In the genomic region with DNA sequence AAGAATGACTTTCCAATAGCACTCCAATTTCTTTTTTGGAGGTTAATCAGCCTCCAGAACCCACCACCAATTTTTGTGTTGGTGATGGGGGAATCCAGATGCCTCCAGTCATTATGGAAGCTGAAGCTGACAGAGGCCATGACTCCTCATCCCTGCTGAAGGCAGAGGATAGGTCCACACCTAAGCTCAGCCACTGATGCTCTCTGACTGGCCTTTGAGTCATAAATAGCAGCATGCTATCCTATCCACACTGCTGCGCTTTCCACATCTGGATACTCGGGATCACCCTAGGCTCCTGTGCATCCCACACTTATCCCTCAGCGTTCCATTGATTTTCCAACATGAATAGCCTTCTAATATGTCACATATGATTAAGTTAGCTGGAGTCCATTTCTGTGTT, we compare ENCODE assay signal across 28 cellular contexts.
"Had no signal": no experiment of that assay in that cellular context is flagged by ENCODE, and none has a peak within 500 bp of the region (broad histone marks: within the 10 kb centered on the region; RNA-seq: fewer than 3 reads in every experiment).

No MANE protein-coding gene starts in this region.

- ATAC-seq: activated CD4-positive, CD25-positive, alpha-beta regulatory T cell treated with anti-CD3 and anti-CD28 coated beads, Interleukin-2, amount 50 U/mL, for 24 hours; gastrocnemius medialis; left colon; right cardiac atrium; stimulated activated naive B cell treated with anti-CD40 and anti-IgM and Interleukin-4, amounts not matched to agents 10 μg/mL and 1 μg/mL and 100 μg/mL, for 72 hours had no signal

- H3K9me3 ChIP-seq: gastrocnemius medialis, stomach, thyroid gland, upper lobe of left lung had no signal

- H3K27ac ChIP-seq: brain microvascular endothelial cell, esophagus muscularis mucosa, gastrocnemius medialis, stomach, thyroid gland, upper lobe of left lung, WERI-Rb-1 had no signal

- H3K36me3 ChIP-seq: brain microvascular endothelial cell, esophagus muscularis mucosa, gastrocnemius medialis, stomach, thyroid gland, upper lobe of left lung, WERI-Rb-1 had no signal

- H3K27me3 ChIP-seq: brain microvascular endothelial cell, esophagus muscularis mucosa, gastrocnemius medialis, stomach, thyroid gland, upper lobe of left lung had no signal

- FAIRE-seq: astrocyte, endothelial cell of umbilical vein, keratinocyte, TTC549 had no signal

- DNase-seq: activated CD4-positive, alpha-beta T cell treated with anti-CD3 and anti-CD28 coated beads for 48 hours; activated CD4-positive, alpha-beta T cell treated with anti-CD3 and anti-CD28 coated beads, Interleukin-2, amount 50 U/mL, for 48 hours; activated CD8-positive, alpha-beta memory T cell treated with anti-CD3 and anti-CD28 coated beads for 24 hours; activated effector memory CD4-positive, alpha-beta T cell treated with Interleukin-2 at 50 U/mL for 16 hours; activated naive CD4-positive, alpha-beta T cell treated with anti-CD3 and anti-CD28 coated beads, Interleukin-2, amount 10 ng/mL, durations not matched to agents 7 days and 5 days; activated naive CD8-positive, alpha-beta T cell treated with anti-CD3 and anti-CD28 coated beads, Interleukin-2, amount 10 ng/mL, durations not matched to agents 7 days and 5 days; amniotic stem cell; brain microvascular endothelial cell; caudate nucleus; gastrocnemius medialis; glutamatergic neuron; left colon; mammary epithelial cell; posterior cingulate gyrus; right cardiac atrium; stimulated activated CD4-positive, alpha-beta T cell treated with anti-CD3 and anti-CD28 coated beads, Interleukin-15, amount 100 ng/mL, for 24 hours; stimulated activated CD4-positive, alpha-beta T cell treated with anti-CD3 and anti-CD28 coated beads, Interleukin-2, amount 100 ng/mL, for 24 hours; stimulated activated naive B cell treated with anti-CD40 and anti-IgM and Interleukin-4, amounts not matched to agents 10 μg/mL and 1 μg/mL and 100 μg/mL, for 72 hours; stomach; thyroid gland; upper lobe of left lung; WERI-Rb-1 had no signal

- H3K4me3 ChIP-seq: esophagus muscularis mucosa, gastrocnemius medialis, stomach, thyroid gland, upper lobe of left lung had no signal
